ENCODE assay signal across 1 cellular context in genomic region chr2:235864746-235865535, GRCh38.
TF ChIP-seq lines count a peak whose summit lies in the region.

No MANE protein-coding gene starts in this region.

TF ChIP-seq in H1, 55 proteins besides CTCF, POLR2A, EP300 and RAD21:
- no peak for TF ChIP-seq NANOG (IDR thresholded peaks at IDR 0.05; ENCODE audit: insufficient read depth, low read depth, low read length, poor library complexity, severe bottlenecking)
TF ChIP-seq in H1: peak in this region for 0.
